ENCODE assay signal across 1 cellular context in genomic region chr7:35819954-35820703, GRCh38.
TF ChIP-seq lines count a peak whose summit lies in the region.

No MANE protein-coding gene starts in this region.

TF ChIP-seq in WTC11, 78 proteins besides CTCF, POLR2A, EP300 and RAD21 (continued from another document):
- no peak for TF ChIP-seq ZMAT4 (CRISPR knock-in tag; IDR thresholded peaks at IDR 0.05)
- no peak for TF ChIP-seq SP1 (CRISPR knock-in tag; conservative IDR thresholded peaks at IDR 0.05)
